ENCODE assay signal across 25 cellular contexts in the genomic region with DNA sequence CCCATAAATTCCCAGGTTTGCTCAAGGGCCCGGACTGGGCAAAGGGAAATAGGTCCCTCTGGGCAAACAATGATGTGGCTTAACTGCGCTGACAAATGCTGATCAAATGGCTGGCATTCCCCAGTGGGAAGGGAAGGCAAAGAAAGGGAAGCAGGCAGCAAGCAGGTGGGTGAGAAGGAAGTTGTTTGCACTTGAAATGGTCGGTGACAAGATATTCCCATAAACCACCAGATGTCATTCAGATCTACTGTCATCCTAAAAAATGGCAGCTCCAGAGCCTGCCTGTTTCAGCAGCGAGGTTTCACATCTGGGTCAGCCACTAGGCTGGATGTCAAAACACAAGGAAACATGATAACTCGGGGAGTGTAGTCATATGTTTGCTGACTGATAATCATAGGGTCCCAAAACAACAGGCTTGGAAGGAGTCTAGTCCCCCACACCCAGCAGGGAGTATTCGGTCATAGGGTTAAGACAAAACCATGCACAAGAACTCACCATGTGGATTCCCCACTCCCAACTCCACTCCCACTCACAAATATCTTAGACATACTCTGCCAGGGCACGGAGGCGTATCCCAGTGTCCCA. TPM values are rescaled to one million over a fixed set of nuclear protein-coding genes. Genes with fewer than 3 reads are reported as not detected.
DNase-seq lines count a peak whose midpoint lies in the region; TF ChIP-seq lines count a peak whose summit lies in the region.
"Had no signal": no experiment of that assay in that cellular context is flagged by ENCODE, and none has a peak within 500 bp of the region (broad histone marks: within the 10 kb centered on the region; RNA-seq: fewer than 3 reads in every experiment).

No MANE protein-coding gene starts in this region.

- H3K4me1 ChIP-seq in colonic mucosa: no peaks in the 10 kb centered on the region
- H3K4me1 ChIP-seq in neutrophil (ENCODE audit: control insufficient read depth in 1 of 2, insufficient read depth in 1 of 2, low read depth in 1 of 2, low read length in 1 of 2): peaks cover 87 to 94% of the 10 kb centered on the region in 2 experiments
- H3K4me1 ChIP-seq in stomach: peaks cover 7 to 23% (median 8%) of the 10 kb centered on the region in 4 donors

- no peak overlapping the region for H3K9ac ChIP-seq in colonic mucosa (ENCODE audit: low read depth in 2 of 2, low read length in 2 of 2)

- no peak for TF ChIP-seq EP300 in stomach (IDR thresholded peaks at IDR 0.05)

- intact Hi-C loops in colonic mucosa (cut with DNase I) (no loop called here), stomach (cut with DNase I; ENCODE audit: low total_unique reads) (no loop called here)

- TF ChIP-seq CTCF in colonic mucosa (IDR thresholded peaks at IDR 0.05) (no peak), neutrophil (IDR thresholded peaks at IDR 0.05) (no peak), stomach (IDR thresholded peaks at IDR 0.05) (no peak)

- DNase-seq in COLO668 (lab: John Stamatoyannopoulos, UW; ENCODE audit: unreplicated experiment) (peak; percentile 61), NCI-H187 treated with DMSO at 0.1 percent for 48 hours (lab: John Stamatoyannopoulos, UW) (peak; percentile 85), colonic mucosa (no peak), stomach (no peak), RPMI8226 (no peak), DMS53 (lab: John Stamatoyannopoulos, UW) (no peak)
- DNase-seq: activated CD4-positive, alpha-beta T cell treated with anti-CD3 and anti-CD28 coated beads for 1 hour; activated CD8-positive, alpha-beta memory T cell treated with anti-CD3 and anti-CD28 coated beads for 24 hours; activated naive CD4-positive, alpha-beta T cell treated with anti-CD3 and anti-CD28 coated beads for 36 hours; activated T-cell treated with anti-CD3 and anti-CD28 coated beads, Interleukin-2, amount 50 U/mL, for 48 hours; AML-193; EL; foreskin melanocyte; H9; hypothalamus; islet precursor cell; mammary epithelial cell; naive thymus-derived CD4-positive, alpha-beta T cell; NCI-H1105 treated with DMSO at 0.1 percent for 48 hours; stimulated activated CD4-positive, alpha-beta T cell treated with anti-CD3 and anti-CD28 coated beads, Interleukin-1b, Interleukin-23, amount 100 ng/mL, for 48 hours; stimulated activated naive CD4-positive, alpha-beta T cell; T1000; trophoblast cell had no signal

- H3K9me3 ChIP-seq in colonic mucosa (no peaks in the 10 kb centered on the region), neutrophil (no peaks in the 10 kb centered on the region), stomach (no peaks in the 10 kb centered on the region)

- no peaks in the 10 kb centered on the region for H3K27me3 ChIP-seq in colonic mucosa
- no peaks in the 10 kb centered on the region for H3K27me3 ChIP-seq in neutrophil
- H3K27me3 ChIP-seq in stomach: no peaks in the 10 kb centered on the region
- H3K27me3 ChIP-seq: cardiac muscle cell had no signal

- no peak for TF ChIP-seq POLR2A in stomach (IDR thresholded peaks at IDR 0.05)

- peak overlapping the region; percentile 9 for H3K27ac ChIP-seq in colonic mucosa
- H3K27ac ChIP-seq in neutrophil: peak overlapping the region; percentile 91
- H3K27ac ChIP-seq in stomach: no peak overlapping the region
- H3K27ac ChIP-seq: cardiac muscle cell had no signal

- H3K36me3 ChIP-seq in colonic mucosa: no peaks in the 10 kb centered on the region
- H3K36me3 ChIP-seq in neutrophil: no peaks in the 10 kb centered on the region
- H3K36me3 ChIP-seq in stomach: no peaks in the 10 kb centered on the region
- H3K36me3 ChIP-seq: cardiac muscle cell had no signal

- WGBS in stomach, 5 donors: 75 to 82% (median 76%) methylated on average over 8 of the region's 8 CpGs

- no peak overlapping the region for H3K4me3 ChIP-seq in colonic mucosa
- H3K4me3 ChIP-seq in neutrophil (ENCODE audit: low read depth in 1 of 2, low read length in 1 of 2): no peak overlapping the region
- H3K4me3 ChIP-seq in stomach: no peak overlapping the region
- H3K4me3 ChIP-seq: cardiac muscle cell had no signal

RNA-seq across cellular contexts. Expression of a gene that starts 37.9 kb away (rescaled TPM):
- total RNA-seq in colonic mucosa: 10 to 100 TPM in 1 of 2 donors, 1 to 10 TPM in 1; 7.7 to 12.0 TPM
- total RNA-seq in stomach: 10 to 100 TPM in 4 of 5 donors, 1 to 10 TPM in 1; 5.8 to 41.4 (median 17.4) TPM
- polyA plus RNA-seq in stomach: 1 to 10 TPM; 3.9 to 9.0 (median 7.2) TPM

Comparison
In these comparisons a context has a peak if more than half of its experiments do, and no peak if none do; other contexts are left out.
1. DNase-seq: peak in COLO668 (single experiment) and NCI-H187 treated with DMSO at 0.1 percent for 48 hours (single experiment); none in colonic mucosa (single experiment), stomach (single experiment), RPMI8226 (single experiment) and DMS53 (single experiment).
2. H3K27ac ChIP-seq: peak in colonic mucosa (single experiment) and neutrophil (single experiment); none in stomach (0 of 5).